1 cellular context compared by ENCODE assay signal in the genomic region with DNA sequence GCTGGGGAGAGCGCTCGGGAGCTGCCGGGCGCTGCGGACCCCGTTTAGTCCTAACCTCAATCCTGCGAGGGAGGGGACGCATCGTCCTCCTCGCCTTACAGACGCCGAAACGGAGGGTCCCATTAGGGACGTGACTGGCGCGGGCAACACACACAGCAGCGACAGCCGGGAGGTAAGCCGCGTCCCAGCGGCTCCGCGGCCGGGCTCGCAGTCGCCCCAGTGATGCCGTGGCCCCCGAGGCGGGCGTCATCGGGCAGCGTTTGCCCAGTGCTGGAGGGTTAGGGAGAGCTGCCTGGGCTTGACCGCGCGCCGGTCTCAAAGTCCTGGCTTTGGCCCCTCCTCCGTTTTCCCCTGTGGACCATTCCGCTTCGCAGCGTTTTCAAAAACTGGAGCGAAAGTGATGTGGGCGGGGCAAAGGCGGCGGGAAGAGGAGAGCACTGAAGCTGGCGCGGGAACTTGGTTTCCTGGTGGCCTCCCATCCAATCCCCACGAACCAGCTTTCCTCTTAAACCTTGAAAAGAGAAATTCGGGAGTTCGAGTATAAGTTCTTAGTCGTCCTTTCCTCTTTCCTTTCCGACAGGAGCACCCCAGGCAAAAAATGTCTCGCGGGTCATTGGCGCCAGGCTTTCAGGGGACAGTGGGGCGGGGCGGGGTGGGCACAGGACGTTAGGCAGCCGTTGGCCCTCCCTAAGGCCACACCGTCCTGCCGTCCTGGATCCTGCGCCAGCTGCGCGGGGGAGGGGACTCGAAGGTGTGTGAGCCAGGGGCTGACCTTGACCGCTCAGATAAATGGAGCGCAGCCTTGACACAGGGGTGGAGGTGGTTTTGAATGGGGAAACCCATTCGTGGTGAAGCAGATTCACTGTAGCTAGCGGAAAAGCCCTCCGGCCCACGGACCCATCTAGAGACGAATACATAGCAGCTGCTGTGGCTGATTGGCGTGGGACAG.
TF ChIP-seq lines count a peak whose summit lies in the region.

No MANE protein-coding gene starts in this region.

TF ChIP-seq in WTC11, 78 proteins besides CTCF, POLR2A, EP300 and RAD21 (continued from another document):
- TF ChIP-seq, protein P1, sequence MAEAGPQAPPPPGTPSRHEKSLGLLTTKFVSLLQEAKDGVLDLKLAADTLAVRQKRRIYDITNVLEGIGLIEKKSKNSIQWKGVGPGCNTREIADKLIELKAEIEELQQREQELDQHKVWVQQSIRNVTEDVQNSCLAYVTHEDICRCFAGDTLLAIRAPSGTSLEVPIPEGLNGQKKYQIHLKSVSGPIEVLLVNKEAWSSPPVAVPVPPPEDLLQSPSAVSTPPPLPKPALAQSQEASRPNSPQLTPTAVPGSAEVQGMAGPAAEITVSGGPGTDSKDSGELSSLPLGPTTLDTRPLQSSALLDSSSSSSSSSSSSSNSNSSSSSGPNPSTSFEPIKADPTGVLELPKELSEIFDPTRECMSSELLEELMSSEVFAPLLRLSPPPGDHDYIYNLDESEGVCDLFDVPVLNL (CRISPR knock-in tag; IDR thresholded peaks at IDR 0.05; ENCODE audit: borderline replicate concordance, low read depth), result no peak; the same call in 1 of the 2 replicates
- TF ChIP-seq, protein P2, sequence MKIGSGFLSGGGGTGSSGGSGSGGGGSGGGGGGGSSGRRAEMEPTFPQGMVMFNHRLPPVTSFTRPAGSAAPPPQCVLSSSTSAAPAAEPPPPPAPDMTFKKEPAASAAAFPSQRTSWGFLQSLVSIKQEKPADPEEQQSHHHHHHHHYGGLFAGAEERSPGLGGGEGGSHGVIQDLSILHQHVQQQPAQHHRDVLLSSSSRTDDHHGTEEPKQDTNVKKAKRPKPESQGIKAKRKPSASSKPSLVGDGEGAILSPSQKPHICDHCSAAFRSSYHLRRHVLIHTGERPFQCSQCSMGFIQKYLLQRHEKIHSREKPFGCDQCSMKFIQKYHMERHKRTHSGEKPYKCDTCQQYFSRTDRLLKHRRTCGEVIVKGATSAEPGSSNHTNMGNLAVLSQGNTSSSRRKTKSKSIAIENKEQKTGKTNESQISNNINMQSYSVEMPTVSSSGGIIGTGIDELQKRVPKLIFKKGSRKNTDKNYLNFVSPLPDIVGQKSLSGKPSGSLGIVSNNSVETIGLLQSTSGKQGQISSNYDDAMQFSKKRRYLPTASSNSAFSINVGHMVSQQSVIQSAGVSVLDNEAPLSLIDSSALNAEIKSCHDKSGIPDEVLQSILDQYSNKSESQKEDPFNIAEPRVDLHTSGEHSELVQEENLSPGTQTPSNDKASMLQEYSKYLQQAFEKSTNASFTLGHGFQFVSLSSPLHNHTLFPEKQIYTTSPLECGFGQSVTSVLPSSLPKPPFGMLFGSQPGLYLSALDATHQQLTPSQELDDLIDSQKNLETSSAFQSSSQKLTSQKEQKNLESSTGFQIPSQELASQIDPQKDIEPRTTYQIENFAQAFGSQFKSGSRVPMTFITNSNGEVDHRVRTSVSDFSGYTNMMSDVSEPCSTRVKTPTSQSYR (CRISPR knock-in tag; IDR thresholded peaks at IDR 0.05), result no peak
- no peak for TF ChIP-seq ELF4 (CRISPR knock-in tag; IDR thresholded peaks at IDR 0.05; ENCODE audit: low read depth)
- no peak for TF ChIP-seq TEAD4 (CRISPR knock-in tag; IDR thresholded peaks at IDR 0.05)
- TF ChIP-seq, protein P3, sequence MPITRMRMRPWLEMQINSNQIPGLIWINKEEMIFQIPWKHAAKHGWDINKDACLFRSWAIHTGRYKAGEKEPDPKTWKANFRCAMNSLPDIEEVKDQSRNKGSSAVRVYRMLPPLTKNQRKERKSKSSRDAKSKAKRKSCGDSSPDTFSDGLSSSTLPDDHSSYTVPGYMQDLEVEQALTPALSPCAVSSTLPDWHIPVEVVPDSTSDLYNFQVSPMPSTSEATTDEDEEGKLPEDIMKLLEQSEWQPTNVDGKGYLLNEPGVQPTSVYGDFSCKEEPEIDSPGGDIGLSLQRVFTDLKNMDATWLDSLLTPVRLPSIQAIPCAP (CRISPR knock-in tag; IDR thresholded peaks at IDR 0.05), result 0 out of 2 replicates have a peak, but pooled peaks have one; percentile 20
- TF ChIP-seq, protein P4, sequence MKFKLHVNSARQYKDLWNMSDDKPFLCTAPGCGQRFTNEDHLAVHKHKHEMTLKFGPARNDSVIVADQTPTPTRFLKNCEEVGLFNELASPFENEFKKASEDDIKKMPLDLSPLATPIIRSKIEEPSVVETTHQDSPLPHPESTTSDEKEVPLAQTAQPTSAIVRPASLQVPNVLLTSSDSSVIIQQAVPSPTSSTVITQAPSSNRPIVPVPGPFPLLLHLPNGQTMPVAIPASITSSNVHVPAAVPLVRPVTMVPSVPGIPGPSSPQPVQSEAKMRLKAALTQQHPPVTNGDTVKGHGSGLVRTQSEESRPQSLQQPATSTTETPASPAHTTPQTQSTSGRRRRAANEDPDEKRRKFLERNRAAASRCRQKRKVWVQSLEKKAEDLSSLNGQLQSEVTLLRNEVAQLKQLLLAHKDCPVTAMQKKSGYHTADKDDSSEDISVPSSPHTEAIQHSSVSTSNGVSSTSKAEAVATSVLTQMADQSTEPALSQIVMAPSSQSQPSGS (CRISPR knock-in tag; IDR thresholded peaks at IDR 0.05; ENCODE audit: borderline replicate concordance, low read depth), result no peak
- no peak for TF ChIP-seq IRF2 (CRISPR knock-in tag; IDR thresholded peaks at IDR 0.05; ENCODE audit: borderline replicate concordance, low read depth)
- TF ChIP-seq, protein P5, sequence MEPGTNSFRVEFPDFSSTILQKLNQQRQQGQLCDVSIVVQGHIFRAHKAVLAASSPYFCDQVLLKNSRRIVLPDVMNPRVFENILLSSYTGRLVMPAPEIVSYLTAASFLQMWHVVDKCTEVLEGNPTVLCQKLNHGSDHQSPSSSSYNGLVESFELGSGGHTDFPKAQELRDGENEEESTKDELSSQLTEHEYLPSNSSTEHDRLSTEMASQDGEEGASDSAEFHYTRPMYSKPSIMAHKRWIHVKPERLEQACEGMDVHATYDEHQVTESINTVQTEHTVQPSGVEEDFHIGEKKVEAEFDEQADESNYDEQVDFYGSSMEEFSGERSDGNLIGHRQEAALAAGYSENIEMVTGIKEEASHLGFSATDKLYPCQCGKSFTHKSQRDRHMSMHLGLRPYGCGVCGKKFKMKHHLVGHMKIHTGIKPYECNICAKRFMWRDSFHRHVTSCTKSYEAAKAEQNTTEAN (CRISPR knock-in tag; IDR thresholded peaks at IDR 0.05), result no peak
- TF ChIP-seq ZNF396 (CRISPR knock-in tag; IDR thresholded peaks at IDR 0.05; ENCODE audit: borderline replicate concordance), result no peak
- no peak for TF ChIP-seq RORB (CRISPR knock-in tag; IDR thresholded peaks at IDR 0.05)
- TF ChIP-seq ETV6 (CRISPR knock-in tag; IDR thresholded peaks at IDR 0.05), result peak; percentile 42; the same call in 1 of the 2 replicates
- TF ChIP-seq RELA (CRISPR knock-in tag; IDR thresholded peaks at IDR 0.05; ENCODE audit: borderline replicate concordance), result no peak
- TF ChIP-seq, protein P6, sequence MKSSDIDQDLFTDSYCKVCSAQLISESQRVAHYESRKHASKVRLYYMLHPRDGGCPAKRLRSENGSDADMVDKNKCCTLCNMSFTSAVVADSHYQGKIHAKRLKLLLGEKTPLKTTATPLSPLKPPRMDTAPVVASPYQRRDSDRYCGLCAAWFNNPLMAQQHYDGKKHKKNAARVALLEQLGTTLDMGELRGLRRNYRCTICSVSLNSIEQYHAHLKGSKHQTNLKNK (CRISPR knock-in tag; IDR thresholded peaks at IDR 0.05), result no peak
- TF ChIP-seq NFE2L1 (CRISPR knock-in tag; IDR thresholded peaks at IDR 0.05), result no peak
- TF ChIP-seq ZNF317 (CRISPR knock-in tag; IDR thresholded peaks at IDR 0.05; ENCODE audit: borderline replicate concordance, low read depth), result no peak
- TF ChIP-seq, protein P7, sequence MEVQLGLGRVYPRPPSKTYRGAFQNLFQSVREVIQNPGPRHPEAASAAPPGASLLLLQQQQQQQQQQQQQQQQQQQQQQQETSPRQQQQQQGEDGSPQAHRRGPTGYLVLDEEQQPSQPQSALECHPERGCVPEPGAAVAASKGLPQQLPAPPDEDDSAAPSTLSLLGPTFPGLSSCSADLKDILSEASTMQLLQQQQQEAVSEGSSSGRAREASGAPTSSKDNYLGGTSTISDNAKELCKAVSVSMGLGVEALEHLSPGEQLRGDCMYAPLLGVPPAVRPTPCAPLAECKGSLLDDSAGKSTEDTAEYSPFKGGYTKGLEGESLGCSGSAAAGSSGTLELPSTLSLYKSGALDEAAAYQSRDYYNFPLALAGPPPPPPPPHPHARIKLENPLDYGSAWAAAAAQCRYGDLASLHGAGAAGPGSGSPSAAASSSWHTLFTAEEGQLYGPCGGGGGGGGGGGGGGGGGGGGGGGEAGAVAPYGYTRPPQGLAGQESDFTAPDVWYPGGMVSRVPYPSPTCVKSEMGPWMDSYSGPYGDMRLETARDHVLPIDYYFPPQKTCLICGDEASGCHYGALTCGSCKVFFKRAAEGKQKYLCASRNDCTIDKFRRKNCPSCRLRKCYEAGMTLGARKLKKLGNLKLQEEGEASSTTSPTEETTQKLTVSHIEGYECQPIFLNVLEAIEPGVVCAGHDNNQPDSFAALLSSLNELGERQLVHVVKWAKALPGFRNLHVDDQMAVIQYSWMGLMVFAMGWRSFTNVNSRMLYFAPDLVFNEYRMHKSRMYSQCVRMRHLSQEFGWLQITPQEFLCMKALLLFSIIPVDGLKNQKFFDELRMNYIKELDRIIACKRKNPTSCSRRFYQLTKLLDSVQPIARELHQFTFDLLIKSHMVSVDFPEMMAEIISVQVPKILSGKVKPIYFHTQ (CRISPR knock-in tag; IDR thresholded peaks at IDR 0.05), result no peak
- 0 out of 2 replicates have a peak, but pooled peaks have one; percentile 29 for TF ChIP-seq NR1H2 (CRISPR knock-in tag; IDR thresholded peaks at IDR 0.05)
- TF ChIP-seq SOX15 (CRISPR knock-in tag; IDR thresholded peaks at IDR 0.05), result no peak
- no peak for TF ChIP-seq FOXJ3 (CRISPR knock-in tag; IDR thresholded peaks at IDR 0.05; ENCODE audit: borderline replicate concordance)
- TF ChIP-seq NR3C1 (CRISPR knock-in tag; conservative IDR thresholded peaks at IDR 0.05; ENCODE audit: low read depth), result no peak
- TF ChIP-seq ZNF232 (CRISPR knock-in tag; IDR thresholded peaks at IDR 0.05), result no peak
- TF ChIP-seq SMAD3 (CRISPR knock-in tag; IDR thresholded peaks at IDR 0.05; ENCODE audit: borderline replicate concordance), result no peak
- peak; percentile 83 for TF ChIP-seq MYBL2 (CRISPR knock-in tag; IDR thresholded peaks at IDR 0.05)
- TF ChIP-seq, protein P8, sequence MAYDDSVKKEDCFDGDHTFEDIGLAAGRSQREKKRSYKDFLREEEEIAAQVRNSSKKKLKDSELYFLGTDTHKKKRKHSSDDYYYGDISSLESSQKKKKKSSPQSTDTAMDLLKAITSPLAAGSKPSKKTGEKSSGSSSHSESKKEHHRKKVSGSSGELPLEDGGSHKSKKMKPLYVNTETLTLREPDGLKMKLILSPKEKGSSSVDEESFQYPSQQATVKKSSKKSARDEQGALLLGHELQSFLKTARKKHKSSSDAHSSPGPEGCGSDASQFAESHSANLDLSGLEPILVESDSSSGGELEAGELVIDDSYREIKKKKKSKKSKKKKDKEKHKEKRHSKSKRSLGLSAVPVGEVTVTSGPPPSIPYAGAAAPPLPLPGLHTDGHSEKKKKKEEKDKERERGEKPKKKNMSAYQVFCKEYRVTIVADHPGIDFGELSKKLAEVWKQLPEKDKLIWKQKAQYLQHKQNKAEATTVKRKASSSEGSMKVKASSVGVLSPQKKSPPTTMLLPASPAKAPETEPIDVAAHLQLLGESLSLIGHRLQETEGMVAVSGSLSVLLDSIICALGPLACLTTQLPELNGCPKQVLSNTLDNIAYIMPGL (CRISPR knock-in tag; IDR thresholded peaks at IDR 0.05), result no peak
- TF ChIP-seq, protein P9, sequence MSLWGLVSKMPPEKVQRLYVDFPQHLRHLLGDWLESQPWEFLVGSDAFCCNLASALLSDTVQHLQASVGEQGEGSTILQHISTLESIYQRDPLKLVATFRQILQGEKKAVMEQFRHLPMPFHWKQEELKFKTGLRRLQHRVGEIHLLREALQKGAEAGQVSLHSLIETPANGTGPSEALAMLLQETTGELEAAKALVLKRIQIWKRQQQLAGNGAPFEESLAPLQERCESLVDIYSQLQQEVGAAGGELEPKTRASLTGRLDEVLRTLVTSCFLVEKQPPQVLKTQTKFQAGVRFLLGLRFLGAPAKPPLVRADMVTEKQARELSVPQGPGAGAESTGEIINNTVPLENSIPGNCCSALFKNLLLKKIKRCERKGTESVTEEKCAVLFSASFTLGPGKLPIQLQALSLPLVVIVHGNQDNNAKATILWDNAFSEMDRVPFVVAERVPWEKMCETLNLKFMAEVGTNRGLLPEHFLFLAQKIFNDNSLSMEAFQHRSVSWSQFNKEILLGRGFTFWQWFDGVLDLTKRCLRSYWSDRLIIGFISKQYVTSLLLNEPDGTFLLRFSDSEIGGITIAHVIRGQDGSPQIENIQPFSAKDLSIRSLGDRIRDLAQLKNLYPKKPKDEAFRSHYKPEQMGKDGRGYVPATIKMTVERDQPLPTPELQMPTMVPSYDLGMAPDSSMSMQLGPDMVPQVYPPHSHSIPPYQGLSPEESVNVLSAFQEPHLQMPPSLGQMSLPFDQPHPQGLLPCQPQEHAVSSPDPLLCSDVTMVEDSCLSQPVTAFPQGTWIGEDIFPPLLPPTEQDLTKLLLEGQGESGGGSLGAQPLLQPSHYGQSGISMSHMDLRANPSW (CRISPR knock-in tag; conservative IDR thresholded peaks at IDR 0.05; ENCODE audit: low read depth), result no peak
- TF ChIP-seq, protein P10, sequence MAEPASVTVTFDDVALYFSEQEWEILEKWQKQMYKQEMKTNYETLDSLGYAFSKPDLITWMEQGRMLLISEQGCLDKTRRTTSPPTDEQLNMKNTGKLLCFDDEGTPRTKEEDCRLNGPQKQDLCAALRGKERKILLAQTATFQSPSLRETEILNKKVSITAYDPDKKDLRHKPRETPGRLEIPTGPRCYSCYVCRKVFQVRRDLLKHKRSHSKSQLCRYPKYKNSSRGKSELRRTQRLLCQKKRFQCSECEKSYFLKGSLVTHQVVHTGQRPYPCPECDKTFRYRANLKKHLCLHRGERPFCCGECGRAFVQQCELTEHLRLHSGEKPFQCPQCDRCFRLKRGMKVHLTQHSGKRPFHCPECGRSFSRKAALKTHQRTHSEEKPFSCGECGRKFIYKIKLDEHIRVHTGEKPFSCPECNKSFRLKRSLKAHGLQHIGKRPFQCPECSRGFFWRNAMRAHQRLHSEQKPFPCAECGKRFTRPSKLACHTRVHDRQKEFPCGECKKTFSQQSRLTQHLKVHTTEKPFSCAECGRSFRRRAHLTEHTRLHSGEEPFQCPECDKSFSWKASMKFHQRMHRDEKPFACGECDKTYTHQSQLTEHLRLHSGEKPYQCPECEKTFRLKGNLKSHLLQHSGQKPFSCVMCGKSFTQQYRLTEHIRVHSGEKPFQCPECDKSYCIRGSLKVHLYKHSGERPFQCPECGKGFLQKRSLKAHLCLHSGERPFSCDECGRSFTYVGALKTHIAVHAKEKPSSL (CRISPR knock-in tag; conservative IDR thresholded peaks at IDR 0.05), result no peak
TF ChIP-seq in WTC11: peak in this region for 11.
